14 cellular contexts compared by ENCODE assay signal in the genomic region with DNA sequence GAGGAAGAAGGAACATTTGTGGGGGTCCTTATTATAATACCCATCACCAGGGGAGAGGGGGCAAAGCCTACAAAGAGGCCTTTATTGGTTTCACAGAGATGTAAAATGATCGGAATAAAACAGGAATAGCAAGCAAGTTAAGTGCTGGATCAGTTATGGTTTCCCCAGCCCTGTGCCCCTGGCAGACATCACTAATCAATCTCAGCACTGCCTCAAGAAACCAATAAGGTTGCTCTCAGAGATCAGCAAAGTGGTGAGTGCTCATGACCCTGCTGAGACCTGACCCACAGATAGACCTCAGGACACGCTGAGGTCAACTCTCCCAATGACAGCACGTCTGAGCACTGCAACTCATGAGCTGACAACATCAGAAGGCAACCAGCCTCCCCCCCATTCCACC.
"Had no signal": no experiment of that assay in that cellular context is flagged by ENCODE, and none has a peak within 500 bp of the region (broad histone marks: within the 10 kb centered on the region; RNA-seq: fewer than 3 reads in every experiment).

No MANE protein-coding gene starts in this region.

- H3K4me3 Mint-ChIP-seq: activated naive CD4-positive, alpha-beta T cell treated with anti-CD3 and anti-CD28 coated beads, Interleukin-2, amount 50 U/mL, for 24 hours; stimulated activated effector memory CD8-positive, alpha-beta T cell treated with anti-CD3 and anti-CD28 coated beads, Interleukin-12 subunit alpha, Interleukin-12 subunit beta, amount 100 ng/mL, for 72 hours had no signal

- ATAC-seq: SK-N-SH treated with all-trans-retinoic acid at 6 μM for 48 hours; stimulated activated effector memory CD8-positive, alpha-beta T cell treated with anti-CD3 and anti-CD28 coated beads, Interleukin-12 subunit alpha, Interleukin-12 subunit beta, amount 100 ng/mL, for 72 hours had no signal

- H3K36me3 ChIP-seq: breast epithelium, left lung, right atrium auricular region had no signal

- H3K36me3 Mint-ChIP-seq: activated naive CD4-positive, alpha-beta T cell treated with anti-CD3 and anti-CD28 coated beads, Interleukin-2, amount 50 U/mL, for 24 hours; stimulated activated effector memory CD8-positive, alpha-beta T cell treated with anti-CD3 and anti-CD28 coated beads, Interleukin-12 subunit alpha, Interleukin-12 subunit beta, amount 100 ng/mL, for 72 hours had no signal

- H3K27me3 Mint-ChIP-seq: activated naive CD4-positive, alpha-beta T cell treated with anti-CD3 and anti-CD28 coated beads, Interleukin-2, amount 50 U/mL, for 24 hours had no signal

- H3K27ac ChIP-seq: left lung had no signal

- H3K4me1 ChIP-seq: breast epithelium, left lung had no signal

- H3K4me3 ChIP-seq: breast epithelium, dorsolateral prefrontal cortex, heart right ventricle, left lung, right atrium auricular region had no signal

- DNase-seq: activated CD4-positive, alpha-beta T cell treated with anti-CD3 and anti-CD28 coated beads, Interleukin-2, amount 50 U/mL, for 1 hour; amniotic stem cell; dorsolateral prefrontal cortex; heart right ventricle; islet precursor cell; left lung; posterior cingulate gyrus; small intestine; substantia nigra had no signal

- H3K27ac Mint-ChIP-seq: activated naive CD4-positive, alpha-beta T cell treated with anti-CD3 and anti-CD28 coated beads, Interleukin-2, amount 50 U/mL, for 24 hours; stimulated activated effector memory CD8-positive, alpha-beta T cell treated with anti-CD3 and anti-CD28 coated beads, Interleukin-12 subunit alpha, Interleukin-12 subunit beta, amount 100 ng/mL, for 72 hours had no signal

- H3K4me1 Mint-ChIP-seq: activated naive CD4-positive, alpha-beta T cell treated with anti-CD3 and anti-CD28 coated beads, Interleukin-2, amount 50 U/mL, for 24 hours; stimulated activated effector memory CD8-positive, alpha-beta T cell treated with anti-CD3 and anti-CD28 coated beads, Interleukin-12 subunit alpha, Interleukin-12 subunit beta, amount 100 ng/mL, for 72 hours had no signal

- H3K9me3 ChIP-seq: breast epithelium, heart right ventricle, left lung, right atrium auricular region had no signal

- H3K9me3 Mint-ChIP-seq: activated naive CD4-positive, alpha-beta T cell treated with anti-CD3 and anti-CD28 coated beads, Interleukin-2, amount 50 U/mL, for 24 hours; stimulated activated effector memory CD8-positive, alpha-beta T cell treated with anti-CD3 and anti-CD28 coated beads, Interleukin-12 subunit alpha, Interleukin-12 subunit beta, amount 100 ng/mL, for 72 hours had no signal

- H3K27me3 ChIP-seq: breast epithelium, dorsolateral prefrontal cortex, heart right ventricle, left lung, right atrium auricular region had no signal
